ENCODE assay signal across 8 cellular contexts in the genomic region with DNA sequence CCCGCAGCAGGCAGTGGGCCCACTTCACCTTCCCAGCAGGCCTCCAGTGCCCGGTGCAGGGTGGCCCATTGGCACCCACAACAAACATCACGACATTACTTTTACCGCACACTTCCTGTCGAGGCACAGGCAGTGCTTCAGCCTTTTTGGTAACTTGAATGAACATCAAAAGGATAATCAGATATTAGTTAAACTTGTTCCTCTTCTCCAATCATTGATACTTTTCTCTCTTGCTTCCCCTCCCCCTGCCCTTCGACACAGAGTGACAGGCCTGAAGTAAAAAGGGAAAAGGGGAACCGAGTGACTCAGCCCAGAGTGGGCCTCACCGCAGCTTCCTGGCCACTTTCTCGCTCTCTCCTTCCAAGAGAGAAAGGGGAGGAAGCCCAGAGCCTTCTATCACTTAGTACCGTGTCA.
A peak's percentile ranks its signal among the peaks of the same experiment; 100 is the strongest.
DNase-seq lines count a peak whose midpoint lies in the region; ATAC-seq lines count a peak whose summit lies in the region.

No MANE protein-coding gene starts in this region.

- no peaks in the 10 kb centered on the region for H3K36me3 Mint-ChIP-seq in natural killer cell treated with Interleukin-12 subunit alpha and Interleukin-12 subunit beta and Interleukin-15 and Interleukin-18, amount 100 ng/mL, for 72 hours

- peaks cover 48 to 49% of the 10 kb centered on the region in 2 donors for H3K4me1 Mint-ChIP-seq in natural killer cell treated with Interleukin-12 subunit alpha and Interleukin-12 subunit beta and Interleukin-15 and Interleukin-18, amount 100 ng/mL, for 72 hours (ENCODE audit: low read depth in 2 of 2)

- peak; percentile 70 for DNase-seq in Daoy (ENCODE audit: low read depth)
- peak; percentile 97 for DNase-seq in MV-4-11 (lab: John Stamatoyannopoulos, UW)
- DNase-seq in activated T-helper 9 cell treated with anti-CD3 and anti-CD28 coated beads, Interleukin-2, amount 50 U/mL, for 16 hours (ENCODE audit: low read depth), result peak; percentile 21
- peak; percentile 68 for DNase-seq in natural killer cell treated with Interleukin-12 subunit alpha and Interleukin-12 subunit beta and Interleukin-15 and Interleukin-18, amount 100 ng/mL, for 72 hours (ENCODE audit: low spot score)
- DNase-seq in NCI-H187 (lab: John Stamatoyannopoulos, UW), result no peak
- DNase-seq in retina, result no peak

- ATAC-seq in natural killer cell treated with Interleukin-12 subunit alpha and Interleukin-12 subunit beta and Interleukin-15 and Interleukin-18, amount 100 ng/mL, for 72 hours, result peak; percentile 73 to 75
- ATAC-seq in GM18909 (IDR thresholded peaks at IDR 0.05; ENCODE audit: poor library complexity, unreplicated experiment) (no peak), HG02973 (IDR thresholded peaks at IDR 0.05; ENCODE audit: unreplicated experiment) (no peak)

- H3K27me3 Mint-ChIP-seq in natural killer cell treated with Interleukin-12 subunit alpha and Interleukin-12 subunit beta and Interleukin-15 and Interleukin-18, amount 100 ng/mL, for 72 hours, result peaks cover 7 to 8% of the 10 kb centered on the region in 2 donors

- H3K27ac Mint-ChIP-seq in natural killer cell treated with Interleukin-12 subunit alpha and Interleukin-12 subunit beta and Interleukin-15 and Interleukin-18, amount 100 ng/mL, for 72 hours, result peak overlapping the region; percentile 27 to 33

- peak overlapping the region; percentile 68 for H3K4me3 Mint-ChIP-seq in natural killer cell treated with Interleukin-12 subunit alpha and Interleukin-12 subunit beta and Interleukin-15 and Interleukin-18, amount 100 ng/mL, for 72 hours

- no peaks in the 10 kb centered on the region for H3K9me3 Mint-ChIP-seq in natural killer cell treated with Interleukin-12 subunit alpha and Interleukin-12 subunit beta and Interleukin-15 and Interleukin-18, amount 100 ng/mL, for 72 hours

Comparison
In these comparisons a context has a peak if more than half of its experiments do, and no peak if none do; other contexts are left out.
1. DNase-seq: peak in Daoy (single experiment), MV-4-11 (single experiment), activated T-helper 9 cell treated with anti-CD3 and anti-CD28 coated beads, Interleukin-2, amount 50 U/mL, for 16 hours (single experiment) and natural killer cell treated with Interleukin-12 subunit alpha and Interleukin-12 subunit beta and Interleukin-15 and Interleukin-18, amount 100 ng/mL, for 72 hours (single experiment); none in NCI-H187 (0 of 2) and retina (single experiment).
2. ATAC-seq: peak in natural killer cell treated with Interleukin-12 subunit alpha and Interleukin-12 subunit beta and Interleukin-15 and Interleukin-18, amount 100 ng/mL, for 72 hours (2 of 2); none in GM18909 (single experiment) and HG02973 (single experiment).